Comparison of ENCODE assay signal across 8 cellular contexts in the genomic region with DNA sequence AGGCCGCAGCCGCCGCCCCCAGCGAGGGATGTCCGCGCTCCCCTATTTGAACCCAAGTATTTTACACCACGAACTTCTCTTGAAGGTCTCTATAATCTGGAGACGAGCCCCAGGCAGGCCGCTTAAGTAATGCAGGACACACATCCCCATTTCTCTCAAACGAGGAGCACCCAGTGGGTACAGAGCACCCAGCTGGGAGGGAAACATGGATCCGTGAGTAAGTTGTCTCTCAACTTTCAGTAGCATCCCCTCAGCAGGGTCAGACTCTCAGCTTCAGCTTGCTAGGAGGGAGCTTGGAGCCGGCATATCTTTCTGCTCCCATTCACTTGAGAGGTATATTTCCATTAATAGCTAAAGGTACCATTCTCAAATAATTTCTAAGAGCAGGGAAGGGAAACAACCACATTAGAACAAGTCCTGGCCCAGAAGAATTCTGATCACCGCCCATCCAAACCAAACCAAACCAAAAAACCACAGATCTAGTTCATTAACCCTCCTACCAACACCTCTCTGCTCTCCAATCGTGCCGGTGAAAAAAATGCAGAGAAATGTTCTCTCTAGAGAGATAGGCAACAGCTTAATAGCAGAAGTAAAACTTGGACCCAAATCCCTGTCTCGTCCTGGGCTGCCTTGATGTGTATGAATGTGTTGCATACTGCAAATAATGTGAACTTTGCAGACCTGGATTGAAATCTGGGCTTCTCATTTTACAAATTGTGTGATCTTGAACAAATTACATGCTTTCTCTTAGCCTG. TPM values are rescaled to one million over a fixed set of nuclear protein-coding genes. Genes with fewer than 3 reads are reported as not detected.
DNase-seq lines count a peak whose midpoint lies in the region; ATAC-seq and TF ChIP-seq lines count a peak whose summit lies in the region.

No MANE protein-coding gene starts in this region.

- TF ChIP-seq CTCF in VCaP (conservative IDR thresholded peaks at IDR 0.05) (no peak), foreskin keratinocyte (conservative IDR thresholded peaks at IDR 0.05) (no peak)

- peak overlapping the region; percentile 78 for H3K27ac ChIP-seq in VCaP
- no peak overlapping the region for H3K27ac ChIP-seq in foreskin keratinocyte

- peaks cover 20% of the 10 kb centered on the region for H3K4me1 Mint-ChIP-seq in stimulated activated naive CD8-positive, alpha-beta T cell treated with anti-CD3 and anti-CD28 coated beads, Interleukin-15, Interleukin-2, amounts not matched to agents 100 ng/mL and 50 ng/mL, for 24 hours (ENCODE audit: low read depth)

- no peaks in the 10 kb centered on the region for H3K9me3 Mint-ChIP-seq in stimulated activated naive CD8-positive, alpha-beta T cell treated with anti-CD3 and anti-CD28 coated beads, Interleukin-15, Interleukin-2, amounts not matched to agents 100 ng/mL and 50 ng/mL, for 24 hours

- H3K9me3 ChIP-seq in neuron (ENCODE audit: low read length): no peaks in the 10 kb centered on the region

- H3K4me1 ChIP-seq in foreskin keratinocyte (no peaks in the 10 kb centered on the region), neuron (ENCODE audit: insufficient read depth, low read length) (no peaks in the 10 kb centered on the region)

- peaks cover 16% of the 10 kb centered on the region for H3K27me3 ChIP-seq in foreskin keratinocyte
- peaks cover 41% of the 10 kb centered on the region for H3K27me3 ChIP-seq in neuron (ENCODE audit: insufficient read depth, low read length)

- peak overlapping the region; percentile 70 for H2AFZ ChIP-seq in neuron (ENCODE audit: low read depth, low read length)

- DNase-seq in stimulated activated naive CD8-positive, alpha-beta T cell treated with anti-CD3 and anti-CD28 coated beads, Interleukin-15, Interleukin-2, amounts not matched to agents 100 U/mL and 50 U/mL, for 24 hours: no peak
- DNase-seq in foreskin keratinocyte (peak in 1 of 2 donors; percentile 19), NCI-H2107 treated with DMSO at 0.1 percent for 48 hours (lab: John Stamatoyannopoulos, UW; ENCODE audit: unreplicated experiment) (no peak)

- no peaks in the 10 kb centered on the region for H3K36me3 ChIP-seq in neuron (ENCODE audit: insufficient read depth, low read length)

- peak overlapping the region; percentile 64 for H3K27ac Mint-ChIP-seq in stimulated activated naive CD8-positive, alpha-beta T cell treated with anti-CD3 and anti-CD28 coated beads, Interleukin-15, Interleukin-2, amounts not matched to agents 100 ng/mL and 50 ng/mL, for 24 hours

- H3K4me3 Mint-ChIP-seq in stimulated activated naive CD8-positive, alpha-beta T cell treated with anti-CD3 and anti-CD28 coated beads, Interleukin-15, Interleukin-2, amounts not matched to agents 100 ng/mL and 50 ng/mL, for 24 hours: peak overlapping the region; percentile 73

- H3K27me3 Mint-ChIP-seq in stimulated activated naive CD8-positive, alpha-beta T cell treated with anti-CD3 and anti-CD28 coated beads, Interleukin-15, Interleukin-2, amounts not matched to agents 100 ng/mL and 50 ng/mL, for 24 hours: peaks cover 19% of the 10 kb centered on the region

- peak overlapping the region; percentile 45 for H3K4me3 ChIP-seq in neuron (ENCODE audit: low read length)

- no peaks in the 10 kb centered on the region for H3K36me3 Mint-ChIP-seq in stimulated activated naive CD8-positive, alpha-beta T cell treated with anti-CD3 and anti-CD28 coated beads, Interleukin-15, Interleukin-2, amounts not matched to agents 100 ng/mL and 50 ng/mL, for 24 hours (ENCODE audit: low read depth)

- ATAC-seq in stimulated activated naive CD8-positive, alpha-beta T cell treated with anti-CD3 and anti-CD28 coated beads, Interleukin-15, Interleukin-2, amounts not matched to agents 100 U/mL and 50 U/mL, for 24 hours: no peak
- ATAC-seq in HG03280 (IDR thresholded peaks at IDR 0.05; ENCODE audit: unreplicated experiment) (peak; percentile 4), foreskin keratinocyte (peak; percentile 20), GM19023 (IDR thresholded peaks at IDR 0.05; ENCODE audit: unreplicated experiment) (no peak)

RNA-seq across cellular contexts. Expression of a gene that starts 0.9 kb away (rescaled TPM):
- 16.7 and 16.9 TPM in 2 replicates for total RNA-seq in foreskin keratinocyte
- 6.8 and 7.2 TPM in 2 replicates for polyA plus RNA-seq in foreskin keratinocyte

Comparison
In these comparisons a context has a peak if more than half of its experiments do, and no peak if none do; other contexts are left out.
1. ATAC-seq: peak in HG03280 (single experiment) and foreskin keratinocyte (single experiment); none in stimulated activated naive CD8-positive, alpha-beta T cell treated with anti-CD3 and anti-CD28 coated beads, Interleukin-15, Interleukin-2, amounts not matched to agents 100 U/mL and 50 U/mL, for 24 hours (single experiment) and GM19023 (single experiment).